ENCODE assay signal across 15 cellular contexts in the genomic region with DNA sequence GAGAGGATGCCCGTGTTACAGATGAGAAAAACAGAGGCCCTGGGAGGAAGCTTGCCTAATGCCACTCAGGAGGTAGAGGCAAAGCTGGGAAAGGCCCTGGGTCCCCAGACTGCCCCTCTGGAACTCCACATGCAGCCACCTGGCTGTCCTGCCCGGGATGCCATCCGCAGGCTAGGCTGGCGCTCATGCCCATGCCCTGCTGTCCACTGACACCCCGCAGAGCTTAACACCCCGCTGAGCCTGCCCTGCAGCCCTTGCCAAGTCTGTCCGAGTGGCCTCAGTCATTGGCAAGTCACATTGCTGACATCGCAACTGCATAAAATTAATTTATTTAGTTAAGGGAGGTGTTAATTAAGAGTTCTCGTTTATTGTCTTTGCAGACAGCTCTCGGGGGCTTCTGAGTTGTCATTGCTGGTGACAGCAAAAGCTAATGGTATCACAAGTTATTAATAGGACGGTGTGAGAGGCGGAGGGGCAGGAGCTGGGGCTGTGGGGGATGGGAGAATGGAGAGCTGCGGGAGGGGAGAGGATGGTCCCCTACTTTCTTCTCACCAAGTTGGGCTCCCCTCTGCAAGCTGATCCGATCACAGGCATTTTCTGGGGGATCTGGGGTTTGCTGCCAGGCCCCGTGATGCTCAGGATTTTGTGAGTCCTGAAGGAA.
"Had no signal": no experiment of that assay in that cellular context is flagged by ENCODE, and none has a peak within 500 bp of the region (broad histone marks: within the 10 kb centered on the region; RNA-seq: fewer than 3 reads in every experiment).

No MANE protein-coding gene starts in this region.

- H3K9me3 ChIP-seq: gastrocnemius medialis had no signal

- H3K4me3 ChIP-seq: gastrocnemius medialis, neural progenitor cell, smooth muscle cell had no signal

- H3K27ac ChIP-seq: gastrocnemius medialis, neural progenitor cell had no signal

- H3K4me2 ChIP-seq: neural progenitor cell, smooth muscle cell had no signal

- FAIRE-seq: endometrium, kidney had no signal

- ATAC-seq: esophagus mucosa, gastrocnemius medialis, left colon, natural killer cell had no signal

- H3K36me3 ChIP-seq: gastrocnemius medialis, neural progenitor cell had no signal

- H3K9ac ChIP-seq: neural progenitor cell had no signal

- H2AFZ ChIP-seq: neural progenitor cell had no signal

- H3K27me3 ChIP-seq: gastrocnemius medialis, neural progenitor cell had no signal

- DNase-seq: effector memory CD4-positive, alpha-beta T cell; gastrocnemius medialis; immature natural killer cell; kidney; left colon; mammary epithelial cell; natural killer cell; occipital lobe; stimulated activated CD4-positive, alpha-beta T cell treated with anti-CD3 and anti-CD28 coated beads, Interleukin-2, amount 100 ng/mL, for 48 hours; stimulated activated naive CD4-positive, alpha-beta T cell treated with Interleukin-2 at 50 U/mL for 16 hours; trophoblast cell had no signal
